Comparison of ENCODE assay signal across 18 cellular contexts in the genomic region with DNA sequence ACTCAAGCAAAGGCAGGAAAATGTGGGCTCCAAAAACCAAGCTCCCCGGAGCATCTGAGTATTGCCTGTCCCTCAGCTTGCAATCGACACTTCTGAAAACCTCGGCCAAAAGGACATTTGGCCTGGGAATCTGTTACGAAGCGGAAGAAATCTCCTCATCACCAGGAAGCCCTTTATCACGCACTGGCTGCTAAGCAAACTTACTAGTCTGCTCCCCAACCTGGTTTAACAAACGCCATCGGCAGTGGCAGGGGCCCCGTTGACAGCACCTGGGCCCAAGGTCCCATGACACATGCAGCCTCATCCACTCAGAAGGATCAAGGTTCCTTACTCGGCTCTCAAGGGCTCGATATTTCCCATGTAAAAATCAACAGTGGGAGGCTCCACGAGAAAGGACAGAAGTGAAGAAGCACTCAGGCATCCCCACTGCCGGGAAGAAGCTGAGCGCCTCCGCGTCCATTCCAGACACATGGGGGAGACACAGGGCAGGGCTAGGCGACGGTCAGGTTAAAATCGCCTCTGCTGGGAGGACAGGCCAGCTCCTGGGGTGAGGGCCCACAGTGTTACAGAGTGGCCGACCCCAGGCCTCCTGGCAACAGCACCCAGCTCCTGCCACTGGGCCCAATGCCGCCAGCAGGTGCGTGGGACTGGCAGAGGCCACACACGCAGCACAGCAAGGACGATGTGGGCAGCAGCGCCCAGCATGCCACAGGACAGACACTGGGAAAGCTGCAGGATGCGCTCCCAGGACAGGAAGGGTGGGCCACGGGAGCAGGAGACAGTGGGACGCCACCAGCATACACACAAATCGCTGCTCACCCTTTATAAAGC. TPM values are rescaled to one million over a fixed set of nuclear protein-coding genes. Genes with fewer than 3 reads are reported as not detected.
A peak's percentile ranks its signal among the peaks of the same experiment; 100 is the strongest.
DNase-seq lines count a peak whose midpoint lies in the region; ATAC-seq and TF ChIP-seq lines count a peak whose summit lies in the region.
"Had no signal": no experiment of that assay in that cellular context is flagged by ENCODE, and none has a peak within 500 bp of the region (broad histone marks: within the 10 kb centered on the region; RNA-seq: fewer than 3 reads in every experiment).

No MANE protein-coding gene starts in this region.

- H3K27ac ChIP-seq in CD8-positive, alpha-beta T cell (ENCODE audit: low read depth, low read length): no peak overlapping the region
- H3K27ac ChIP-seq in left ventricle myocardium inferior (replicated peaks): peak overlapping the region; percentile 71
- H3K27ac ChIP-seq in neuronal stem cell (replicated peaks; ENCODE audit: low read length): no peak overlapping the region
- no peak overlapping the region for H3K27ac ChIP-seq in thyroid gland
- H3K27ac ChIP-seq: PC-9 had no signal

- no peak overlapping the region for H3K4me2 ChIP-seq in neuronal stem cell (ENCODE audit: insufficient read depth, low read length, poor library complexity, severe bottlenecking)
- H3K4me2 ChIP-seq: PC-9, smooth muscle cell had no signal

- H2AK5ac ChIP-seq in neuronal stem cell (ENCODE audit: low read depth, low read length): no peak overlapping the region

- POLR2A ChIA-PET in CD8-positive, alpha-beta T cell (lab: Charles Lee): interaction anchor here (1.2 kb wide), 1 partner anchor 25 kb away, joined by 3 read pairs; no protein-coding TSS in a partner anchor

- no peak overlapping the region for H2AFZ ChIP-seq in neuronal stem cell (ENCODE audit: low read length)
- H2AFZ ChIP-seq: PC-9 had no signal

- TF ChIP-seq CTCF in CD8-positive, alpha-beta T cell (IDR thresholded peaks at IDR 0.05): no peak
- TF ChIP-seq CTCF in left ventricle myocardium inferior (IDR thresholded peaks at IDR 0.05; ENCODE audit: borderline replicate concordance): peak; percentile 28
- no peak for TF ChIP-seq CTCF in thyroid gland (IDR thresholded peaks at IDR 0.05)

- no peaks in the 10 kb centered on the region for H3K9me3 Mint-ChIP-seq in CD8-positive, alpha-beta T cell
- H3K9me3 Mint-ChIP-seq: memory B cell had no signal

- H3K9ac ChIP-seq in neuronal stem cell (ENCODE audit: low read depth, low read length, poor library complexity): peak overlapping the region; percentile 6

- H2BK15ac ChIP-seq in neuronal stem cell (ENCODE audit: low read length): no peak overlapping the region

- no peaks in the 10 kb centered on the region for H3K27me3 Mint-ChIP-seq in CD8-positive, alpha-beta T cell (ENCODE audit: low read depth)
- H3K27me3 Mint-ChIP-seq in T-helper 17 cell: no peaks in the 10 kb centered on the region
- H3K27me3 Mint-ChIP-seq: memory B cell had no signal

- H3K18ac ChIP-seq in neuronal stem cell (ENCODE audit: low read length): peak overlapping the region; percentile 46

- H3K4me3 ChIP-seq in CD8-positive, alpha-beta T cell (ENCODE audit: low read depth, low read length): no peak overlapping the region
- peak overlapping the region; percentile 22 for H3K4me3 ChIP-seq in left ventricle myocardium inferior
- H3K4me3 ChIP-seq in neuronal stem cell (ENCODE audit: low read length in 2 of 2): no peak overlapping the region
- no peak overlapping the region for H3K4me3 ChIP-seq in thyroid gland (replicated peaks in 1 of 3)
- H3K4me3 ChIP-seq: K562, PC-9, smooth muscle cell had no signal

- no peak for ATAC-seq in CD8-positive, alpha-beta T cell
- ATAC-seq in T-helper 17 cell (no peak), HG03342 (IDR thresholded peaks at IDR 0.05; ENCODE audit: unreplicated experiment) (no peak)
- ATAC-seq: K562 had no signal

- no peak overlapping the region for H2BK5ac ChIP-seq in neuronal stem cell (ENCODE audit: low read length)

- peak in 1 of 7 experiments; percentile 18 for DNase-seq in CD8-positive, alpha-beta T cell
- DNase-seq in T-helper 17 cell (no peak), left ventricle myocardium inferior (no peak), neuronal stem cell (ENCODE audit: low spot score) (no peak), thyroid gland (no peak), AML-193 (lab: John Stamatoyannopoulos, UW) (no peak), iPS-NIHi11 (ENCODE audit: low spot score) (no peak)
- DNase-seq: activated naive CD4-positive, alpha-beta T cell; DMS 273 treated with DMSO at 0.1 percent for 48 hours; effector memory CD4-positive, alpha-beta T cell; NCI-H526 treated with DMSO at 0.1 percent for 48 hours; occipital lobe; PC-9; stimulated activated naive CD4-positive, alpha-beta T cell had no signal

- peaks cover 44% of the 10 kb centered on the region for H3K79me1 ChIP-seq in neuronal stem cell (ENCODE audit: low read depth, low read length)

- H4K8ac ChIP-seq in neuronal stem cell (ENCODE audit: low read depth, low read length): no peak overlapping the region

- H2BK120ac ChIP-seq in neuronal stem cell (ENCODE audit: low read depth, low read length): no peak overlapping the region

- H3K9me3 ChIP-seq in CD8-positive, alpha-beta T cell (ENCODE audit: low read length): no peaks in the 10 kb centered on the region
- no peaks in the 10 kb centered on the region for H3K9me3 ChIP-seq in T-helper 17 cell (ENCODE audit: control insufficient read depth, low read length, poor library complexity, severe bottlenecking)
- H3K9me3 ChIP-seq in left ventricle myocardium inferior (replicated peaks): no peaks in the 10 kb centered on the region
- peaks cover 0 to 2% of the 10 kb centered on the region in 2 donors for H3K9me3 ChIP-seq in neuronal stem cell (replicated peaks in 1 of 2; ENCODE audit: control insufficient read depth in 2 of 2, insufficient read depth in 1 of 2, low read depth in 1 of 2, low read length in 2 of 2)
- no peaks in the 10 kb centered on the region for H3K9me3 ChIP-seq in thyroid gland

- H3K14ac ChIP-seq in neuronal stem cell (ENCODE audit: low read length): peak overlapping the region; percentile 14

- H4K91ac ChIP-seq in neuronal stem cell (ENCODE audit: low read depth, low read length, poor library complexity): no peak overlapping the region

- CTCF ChIA-PET in CD8-positive, alpha-beta T cell (lab: Charles Lee): interaction anchor here (0.9 kb wide), 1 partner anchor 33 kb away, joined by 3 read pairs; no protein-coding TSS in a partner anchor

- H3K4me1 ChIP-seq in CD8-positive, alpha-beta T cell (ENCODE audit: insufficient read depth, low read length): peaks cover 23% of the 10 kb centered on the region
- H3K4me1 ChIP-seq in left ventricle myocardium inferior (peaks cover 56% of the 10 kb centered on the region), neuronal stem cell (ENCODE audit: control insufficient read depth in 2 of 2, insufficient read depth in 1 of 2, low read depth in 1 of 2, low read length in 2 of 2) (peaks cover 0 to 2% of the 10 kb centered on the region in 2 donors), thyroid gland (peaks cover 0 to 23% of the 10 kb centered on the region in 2 donors)

- TF ChIP-seq POLR2A in thyroid gland (IDR thresholded peaks at IDR 0.05): no peak

- WGBS in neuronal stem cell (ENCODE audit: extremely low coverage in 2 of 2, insufficient read length in 2 of 2, insufficient replicate concordance in 1 of 2), 2 donors: no CpG with 5 or more reads among the region's 29 CpGs
- WGBS in thyroid gland, 2 donors: 70 to 83% methylated on average over 25 to 29 of the region's 29 CpGs

- H3K36me3 Mint-ChIP-seq in CD8-positive, alpha-beta T cell: peaks cover 69% of the 10 kb centered on the region
- no peaks in the 10 kb centered on the region for H3K36me3 Mint-ChIP-seq in T-helper 17 cell (ENCODE audit: low read depth)

- intact Hi-C loops in CD8-positive, alpha-beta T cell (cut with DNase I, micrococcal nuclease): no loop called here
- intact Hi-C loops in left ventricle myocardium inferior (cut with micrococcal nuclease): no loop called here
- intact Hi-C loops in thyroid gland (cut with DNase I): no loop called here

- peak overlapping the region; percentile 18 for H3K27ac Mint-ChIP-seq in CD8-positive, alpha-beta T cell
- H3K27ac Mint-ChIP-seq in T-helper 17 cell: peak overlapping the region; percentile 61
- H3K27ac Mint-ChIP-seq: memory B cell had no signal

- peaks cover 52% of the 10 kb centered on the region for H3K36me3 ChIP-seq in CD8-positive, alpha-beta T cell (ENCODE audit: insufficient read depth, low read length)
- H3K36me3 ChIP-seq in left ventricle myocardium inferior (peaks cover 54% of the 10 kb centered on the region), neuronal stem cell (replicated peaks in 1 of 2; ENCODE audit: control insufficient read depth in 2 of 2, insufficient read depth in 2 of 2, low read length in 2 of 2) (peaks cover 43 to 93% of the 10 kb centered on the region in 2 donors), thyroid gland (peaks cover 29 to 44% of the 10 kb centered on the region in 2 donors)

- no peaks in the 10 kb centered on the region for H3K27me3 ChIP-seq in CD8-positive, alpha-beta T cell (ENCODE audit: insufficient read depth, low read length)
- H3K27me3 ChIP-seq in left ventricle myocardium inferior (ENCODE audit: low read depth) (no peaks in the 10 kb centered on the region), neuronal stem cell (ENCODE audit: control insufficient read depth in 3 of 3, insufficient read depth in 3 of 3, low read depth in 1 of 3, low read length in 3 of 3) (no peaks in the 10 kb centered on the region), thyroid gland (no peaks in the 10 kb centered on the region)

- H3K23ac ChIP-seq in neuronal stem cell (ENCODE audit: low read depth, low read length, poor library complexity): peak overlapping the region; percentile 81

- H3K4me1 Mint-ChIP-seq in CD8-positive, alpha-beta T cell (ENCODE audit: low read depth): peaks cover 34% of the 10 kb centered on the region
- H3K4me1 Mint-ChIP-seq in T-helper 17 cell: peaks cover 18% of the 10 kb centered on the region

- no peak overlapping the region for H3K4me3 Mint-ChIP-seq in CD8-positive, alpha-beta T cell
- H3K4me3 Mint-ChIP-seq in T-helper 17 cell: no peak overlapping the region
- H3K4me3 Mint-ChIP-seq: memory B cell had no signal

- H3K4ac ChIP-seq in neuronal stem cell (ENCODE audit: low read length): no peak overlapping the region

- H2BK12ac ChIP-seq in neuronal stem cell (ENCODE audit: low read length): peak overlapping the region; percentile 11

RNA-seq across cellular contexts. Expression of a gene that starts 27.1 kb away (rescaled TPM):
- 100 to 1,000 TPM; 159 to 167 TPM for total RNA-seq in CD8-positive, alpha-beta T cell
- total RNA-seq in T-helper 17 cell (100 to 1,000 TPM; 127 to 153 TPM), left ventricle myocardium inferior (14.9 TPM), thyroid gland (10 to 100 TPM; 32.2 to 51.8 (median 41.6) TPM)
- 21.8 TPM for polyA plus RNA-seq in neuronal stem cell (2013, experiment 1 of 2)
- polyA plus RNA-seq in neuronal stem cell (2013, experiment 2 of 2): 22.7 TPM

RNA-seq across cellular contexts. Expression of a gene that starts 53.0 kb away (rescaled TPM):
- total RNA-seq in CD8-positive, alpha-beta T cell: 10 to 100 TPM; 16.2 to 16.6 TPM
- total RNA-seq in T-helper 17 cell (10 to 100 TPM; 15.4 to 20.4 TPM), left ventricle myocardium inferior (4.1 TPM), thyroid gland (10 to 100 TPM in 3 of 4 donors, 1 to 10 TPM in 1; 9.4 to 15.8 (median 10.1) TPM)
- polyA plus RNA-seq in neuronal stem cell (2013, experiment 1 of 2): 22.2 TPM
- polyA plus RNA-seq in neuronal stem cell (2013, experiment 2 of 2): 22.3 TPM
